ENCODE assay signal across 7 cellular contexts in the genomic region with DNA sequence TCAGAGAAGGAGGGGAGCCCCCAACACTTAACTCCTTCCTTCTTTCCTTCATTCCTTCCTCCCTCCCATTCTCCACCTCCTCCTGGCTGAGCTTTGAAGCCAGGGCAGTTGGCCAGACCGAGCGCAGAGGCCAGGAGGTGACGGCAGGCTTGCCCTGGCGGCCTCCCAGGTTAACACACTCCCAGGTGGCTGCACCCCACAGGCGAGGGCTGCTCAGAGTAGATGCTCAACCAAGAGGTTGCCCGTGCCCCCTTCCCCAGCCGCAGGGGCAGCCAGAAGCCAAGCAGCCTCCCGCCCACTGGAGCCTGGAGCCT. TPM values are rescaled to one million over a fixed set of nuclear protein-coding genes. Genes with fewer than 3 reads are reported as not detected.
DNase-seq lines count a peak whose midpoint lies in the region; ATAC-seq, FAIRE-seq and TF ChIP-seq lines count a peak whose summit lies in the region.

No MANE protein-coding gene starts in this region.

- peak; percentile 23 for FAIRE-seq in HTR-8/SVneo (lab: Jason Lieb, UNC)
- FAIRE-seq in small intestine (lab: Jason Lieb, UNC): no peak

- ATAC-seq in activated B cell treated with CpG ODN at 0.5 μM for 24 hours (ENCODE audit: low read depth) (no peak), GM18519 (IDR thresholded peaks at IDR 0.05; ENCODE audit: low FRiP score, unreplicated experiment) (no peak)

- H3K36me3 Mint-ChIP-seq in activated B cell treated with CpG ODN at 0.5 μM for 24 hours (ENCODE audit: low read depth): no peaks in the 10 kb centered on the region

- H3K9me3 ChIP-seq in right atrium auricular region (no peaks in the 10 kb centered on the region), small intestine (ENCODE audit: control insufficient read depth, low read depth) (no peaks in the 10 kb centered on the region)

- H3K27ac ChIP-seq in right atrium auricular region (peak overlapping the region; percentile 46 to 76), small intestine (ENCODE audit: low read depth in 1 of 2, low read length in 1 of 2) (peak overlapping the region in 1 of 2 donors; percentile 27)

- H3K27ac Mint-ChIP-seq in activated B cell treated with CpG ODN at 0.5 μM for 24 hours: no peak overlapping the region

- peak overlapping the region; percentile 39 to 53 for H3K4me3 ChIP-seq in right atrium auricular region
- peak overlapping the region in 1 of 2 donors; percentile 41 for H3K4me3 ChIP-seq in small intestine (ENCODE audit: low read depth in 1 of 2, low read length in 2 of 2)

- intact Hi-C loops in activated B cell treated with CpG ODN at 0.5 μM for 24 hours (cut with micrococcal nuclease): loop anchor here (1.0 to 2.0 kb wide), 4 partner anchors 10 to 360 kb away; a partner anchor contains a TSS

- WGBS in small intestine, 3 donors: 15 to 27% (median 18%) methylated on average over 7 to 8 of the region's 8 CpGs

- H3K4me1 ChIP-seq in right atrium auricular region: peaks cover 0 to 40% of the 10 kb centered on the region in 2 donors
- peaks cover 0 to 3% of the 10 kb centered on the region in 2 donors for H3K4me1 ChIP-seq in small intestine (ENCODE audit: control insufficient read depth in 2 of 2, insufficient read depth in 1 of 2, low read depth in 1 of 2, low read length in 1 of 2)

- H3K4me3 Mint-ChIP-seq in activated B cell treated with CpG ODN at 0.5 μM for 24 hours: peak overlapping the region; percentile 72

- peaks cover 17% of the 10 kb centered on the region for H3K4me1 Mint-ChIP-seq in activated B cell treated with CpG ODN at 0.5 μM for 24 hours

- H3K27me3 ChIP-seq in right atrium auricular region (no peaks in the 10 kb centered on the region), small intestine (ENCODE audit: control insufficient read depth in 2 of 2, insufficient read depth in 2 of 2, low read length in 2 of 2) (no peaks in the 10 kb centered on the region)

- H3K36me3 ChIP-seq in right atrium auricular region: no peaks in the 10 kb centered on the region
- no peaks in the 10 kb centered on the region for H3K36me3 ChIP-seq in small intestine (ENCODE audit: control insufficient read depth in 2 of 2, insufficient read depth in 2 of 2, low read length in 2 of 2)

- TF ChIP-seq CTCF in activated B cell treated with CpG ODN at 0.5 μM for 24 hours (IDR thresholded peaks at IDR 0.05): no peak
- no peak for TF ChIP-seq CTCF in right atrium auricular region (IDR thresholded peaks at IDR 0.05)

- DNase-seq in HTR-8/SVneo (ENCODE audit: insufficient read length, low spot score) (no peak), activated B cell treated with CpG ODN at 0.5 μM for 24 hours (no peak), right atrium auricular region (ENCODE audit: low spot score) (no peak), small intestine (peak; percentile 42), pons (ENCODE audit: low spot score) (no peak)
- no peak for DNase-seq in stimulated activated CD4-positive, alpha-beta T cell treated with anti-CD3 and anti-CD28 coated beads, Interleukin-4, amount 100 ng/mL, for 1 hour

- no peaks in the 10 kb centered on the region for H3K27me3 Mint-ChIP-seq in activated B cell treated with CpG ODN at 0.5 μM for 24 hours

- POLR2A ChIA-PET in activated B cell treated with CpG ODN at 0.5 μM for 24 hours (lab: Charles Lee): interaction anchor here (0.6 to 3.4 kb wide), 5 partner anchors 11 to 417 kb away, joined by 3 to 16 read pairs (median 3); a partner anchor contains a TSS

- no peaks in the 10 kb centered on the region for H3K9me3 Mint-ChIP-seq in activated B cell treated with CpG ODN at 0.5 μM for 24 hours

- CTCF ChIA-PET in activated B cell treated with CpG ODN at 0.5 μM for 24 hours (lab: Charles Lee): interaction anchor here (0.7 to 11.9 kb wide), 9 partner anchors 10 to 467 kb away, joined by 3 to 334 read pairs (median 5); a partner anchor contains a TSS

RNA-seq across cellular contexts. Expression of a gene that starts 6.3 kb away (rescaled TPM):
- 1.1 and 1.4 TPM in 2 replicates for total RNA-seq in activated B cell treated with CpG ODN at 0.5 μM for 24 hours
- 10 to 100 TPM; 17.2 to 28.7 TPM for total RNA-seq in right atrium auricular region
- polyA plus RNA-seq in small intestine: 10 to 100 TPM in 1 of 3 donors, 1 to 10 TPM in 2; 4.0 to 29.7 (median 5.7) TPM

RNA-seq across cellular contexts. Expression of a gene that starts 37.4 kb away (rescaled TPM):
- total RNA-seq in activated B cell treated with CpG ODN at 0.5 μM for 24 hours: 0.42 and 0.54 TPM in 2 replicates
- 1 to 10 TPM; 1.8 to 2.6 TPM for total RNA-seq in right atrium auricular region
- polyA plus RNA-seq in small intestine: 10 to 100 TPM; 21.8 to 55.1 (median 28.6) TPM
